Comparison of ENCODE assay signal across 25 cellular contexts in genomic region chr14:71220462-71220861, GRCh38.
"Had no signal": no experiment of that assay in that cellular context is flagged by ENCODE, and none has a peak within 500 bp of the region (broad histone marks: within the 10 kb centered on the region; RNA-seq: fewer than 3 reads in every experiment).

No MANE protein-coding gene starts in this region.

- H3K36me3 Mint-ChIP-seq: natural killer cell had no signal

- H3K27ac ChIP-seq: heart right ventricle, neural progenitor cell, parathyroid adenoma, right atrium auricular region, stomach, VCaP had no signal

- H3K4me2 ChIP-seq: neural progenitor cell had no signal

- H3K27me3 Mint-ChIP-seq: activated naive CD4-positive, alpha-beta T cell treated with anti-CD3 and anti-CD28 coated beads, Interleukin-2, amount 50 U/mL, for 24 hours; activated naive CD8-positive, alpha-beta T cell treated with anti-CD3 and anti-CD28 coated beads, Interleukin-2, amount 50 U/mL, for 24 hours; stimulated activated memory B cell treated with anti-CD40 and anti-IgM and Interleukin-4, amounts not matched to agents 10 μg/mL and 1 μg/mL and 100 μg/mL, for 72 hours had no signal

- H3K9me3 Mint-ChIP-seq: natural killer cell had no signal

- H3K4me1 ChIP-seq: breast epithelium, heart right ventricle, neural progenitor cell, right atrium auricular region, stomach, upper lobe of right lung had no signal

- H3K27me3 ChIP-seq: breast epithelium, heart right ventricle, neural progenitor cell, right atrium auricular region, stomach, thyroid gland, upper lobe of right lung had no signal

- H3K4me3 Mint-ChIP-seq: activated CD4-positive, alpha-beta memory T cell treated with anti-CD3 and anti-CD28 coated beads, Interleukin-2, amount 10 ng/mL, durations not matched to agents 7 days and 5 days; activated CD4-positive, alpha-beta T cell treated with anti-CD3 and anti-CD28 coated beads, Interleukin-2, amount 10 ng/mL, durations not matched to agents 7 days and 5 days; activated naive CD4-positive, alpha-beta T cell treated with anti-CD3 and anti-CD28 coated beads, Interleukin-2, amount 50 U/mL, for 24 hours; activated naive CD8-positive, alpha-beta T cell treated with anti-CD3 and anti-CD28 coated beads, Interleukin-2, amount 50 U/mL, for 24 hours; natural killer cell; neural progenitor cell; stimulated activated memory B cell treated with anti-CD40 and anti-IgM and Interleukin-4, amounts not matched to agents 10 μg/mL and 1 μg/mL and 100 μg/mL, for 72 hours had no signal

- H3K9me3 ChIP-seq: breast epithelium, right atrium auricular region, thyroid gland, upper lobe of right lung had no signal

- DNase-seq: activated CD4-positive, alpha-beta memory T cell treated with anti-CD3 and anti-CD28 coated beads, Interleukin-2, amount 10 ng/mL, durations not matched to agents 7 days and 5 days; activated CD4-positive, alpha-beta T cell treated with anti-CD3 and anti-CD28 coated beads, Interleukin-2, amount 10 ng/mL, durations not matched to agents 7 days and 5 days; activated naive CD8-positive, alpha-beta T cell treated with anti-CD3 and anti-CD28 coated beads, Interleukin-2, amount 50 U/mL, for 24 hours; activated T-cell treated with anti-CD3 and anti-CD28 coated beads, Interleukin-2, amount 50 U/mL, for 48 hours; amygdala; central memory CD4-positive, alpha-beta T cell; heart right ventricle; left cardiac atrium; left ventricle myocardium superior; midbrain; natural killer cell; occipital lobe; stimulated activated CD4-positive, alpha-beta T cell treated with anti-CD3 and anti-CD28 coated beads, Interleukin-4, amount 100 ng/mL, for 24 hours; stomach; thyroid gland; upper lobe of right lung had no signal

- H3K9ac ChIP-seq: neural progenitor cell, parathyroid adenoma had no signal

- H3K4me3 ChIP-seq: breast epithelium, heart right ventricle, neural progenitor cell, right atrium auricular region, stomach, thyroid gland, upper lobe of right lung had no signal

- H3K79me2 ChIP-seq: parathyroid adenoma had no signal

- H2AFZ ChIP-seq: neural progenitor cell, parathyroid adenoma had no signal

- ATAC-seq: activated CD4-positive, CD25-positive, alpha-beta regulatory T cell treated with anti-CD3 and anti-CD28 coated beads, Interleukin-2, amount 50 U/mL, for 24 hours; activated naive CD8-positive, alpha-beta T cell treated with anti-CD3 and anti-CD28 coated beads, Interleukin-2, amount 50 U/mL, for 24 hours; heart right ventricle; left cardiac atrium; left ventricle myocardium superior; natural killer cell; stimulated activated memory B cell treated with anti-CD40 and anti-IgM and Interleukin-4, amounts not matched to agents 10 μg/mL and 1 μg/mL and 100 μg/mL, for 72 hours; upper lobe of right lung had no signal

- H3K27ac Mint-ChIP-seq: activated CD4-positive, alpha-beta memory T cell treated with anti-CD3 and anti-CD28 coated beads, Interleukin-2, amount 10 ng/mL, durations not matched to agents 7 days and 5 days; activated CD4-positive, alpha-beta T cell treated with anti-CD3 and anti-CD28 coated beads, Interleukin-2, amount 10 ng/mL, durations not matched to agents 7 days and 5 days; activated naive CD4-positive, alpha-beta T cell treated with anti-CD3 and anti-CD28 coated beads, Interleukin-2, amount 50 U/mL, for 24 hours; activated T-helper 2 cell treated with anti-CD3 and anti-CD28 coated beads, Interferon-gamma antibody, Interleukin-2, Interleukin-4, amounts not matched to agents 10 μg/mL and 5 μg/mL and 100 μg/mL, durations not matched to agents 14 hours and 24 hours and 36 hours; natural killer cell; neural progenitor cell; stimulated activated memory B cell treated with anti-CD40 and anti-IgM and Interleukin-4, amounts not matched to agents 10 μg/mL and 1 μg/mL and 100 μg/mL, for 72 hours had no signal

- H3K36me3 ChIP-seq: breast epithelium, heart right ventricle, neural progenitor cell, right atrium auricular region, stomach, thyroid gland, upper lobe of right lung had no signal

- H3K4me1 Mint-ChIP-seq: neural progenitor cell had no signal
